In genomic region chrX:149493567-149494562, GRCh38 we compare ENCODE assay signal across 14 cellular contexts. TPM values are rescaled to one million over a fixed set of nuclear protein-coding genes. Genes with fewer than 3 reads are reported as not detected.
DNase-seq lines count a peak whose midpoint lies in the region; ATAC-seq and TF ChIP-seq lines count a peak whose summit lies in the region.
"Had no signal": no experiment of that assay in that cellular context is flagged by ENCODE, and none has a peak within 500 bp of the region (broad histone marks: within the 10 kb centered on the region; RNA-seq: fewer than 3 reads in every experiment).

No MANE protein-coding gene starts in this region.

- no peaks in the 10 kb centered on the region for H3K27me3 Mint-ChIP-seq in endodermal cell (ENCODE audit: insufficient read depth)
- no peaks in the 10 kb centered on the region for H3K27me3 Mint-ChIP-seq in osteocyte (ENCODE audit: unreplicated experiment)
- peaks cover 18% of the 10 kb centered on the region for H3K27me3 Mint-ChIP-seq in activated T-cell treated with anti-CD3 and anti-CD28 coated beads, Interleukin-2, amount 50 U/mL, for 72 hours (ENCODE audit: low read depth)
- H3K27me3 Mint-ChIP-seq: CD4-positive, CD25-positive, alpha-beta regulatory T cell had no signal

- peaks cover 12% of the 10 kb centered on the region for H3K9me3 ChIP-seq in endodermal cell (ENCODE audit: control insufficient read depth, low read length)
- no peaks in the 10 kb centered on the region for H3K9me3 ChIP-seq in mucosa of descending colon
- H3K9me3 ChIP-seq: HAP-1 had no signal

- no peaks in the 10 kb centered on the region for H3K4me1 Mint-ChIP-seq in endodermal cell
- peaks cover 17% of the 10 kb centered on the region for H3K4me1 Mint-ChIP-seq in osteocyte (ENCODE audit: unreplicated experiment)
- H3K4me1 Mint-ChIP-seq in activated T-cell treated with anti-CD3 and anti-CD28 coated beads, Interleukin-2, amount 50 U/mL, for 72 hours (ENCODE audit: low read depth), result peaks cover 4% of the 10 kb centered on the region

- H3K4me3 ChIP-seq in endodermal cell (ENCODE audit: low read length) (no peak overlapping the region), mucosa of descending colon (no peak overlapping the region)
- H3K4me3 ChIP-seq: HAP-1 had no signal

- no peak overlapping the region for H3K27ac Mint-ChIP-seq in endodermal cell
- no peak overlapping the region for H3K27ac Mint-ChIP-seq in osteocyte (ENCODE audit: unreplicated experiment)
- H3K27ac Mint-ChIP-seq in activated T-cell treated with anti-CD3 and anti-CD28 coated beads, Interleukin-2, amount 50 U/mL, for 72 hours, result no peak overlapping the region
- H3K27ac Mint-ChIP-seq: CD4-positive, CD25-positive, alpha-beta regulatory T cell; natural killer cell had no signal

- H3K9ac ChIP-seq in endodermal cell (ENCODE audit: extremely low read depth, low read length, poor library complexity, severe bottlenecking), result no peak overlapping the region

- 94 to 100% methylated on average over 2 to 12 of the region's 13 CpGs for WGBS in endodermal cell (ENCODE audit: insufficient coverage in 1 of 2, insufficient read length in 1 of 2), 2 experiments

- H3K9me3 Mint-ChIP-seq in endodermal cell, result peaks cover 39% of the 10 kb centered on the region
- no peaks in the 10 kb centered on the region for H3K9me3 Mint-ChIP-seq in osteocyte (ENCODE audit: unreplicated experiment)
- no peaks in the 10 kb centered on the region for H3K9me3 Mint-ChIP-seq in activated T-cell treated with anti-CD3 and anti-CD28 coated beads, Interleukin-2, amount 50 U/mL, for 72 hours
- H3K9me3 Mint-ChIP-seq: natural killer cell had no signal

- DNase-seq in ELF-1 (ENCODE audit: low read depth, low spot score), result peak; percentile 44
- peak; percentile 32 for DNase-seq in LHCN-M2 (ENCODE audit: low read depth)
- peak; percentile 24 for DNase-seq in endodermal cell
- peak in 2 of 3 donors; percentile 14 to 41 for DNase-seq in mucosa of descending colon
- DNase-seq in osteocyte (ENCODE audit: extremely low spot score, unreplicated experiment), result no peak
- DNase-seq in GM13977 (ENCODE audit: low spot score), result no peak
- DNase-seq in activated T-cell treated with anti-CD3 and anti-CD28 coated beads, Interleukin-2, amount 50 U/mL, for 72 hours, result no peak
- DNase-seq: CD4-positive, CD25-positive, alpha-beta regulatory T cell; natural killer cell; stimulated activated CD4-positive, alpha-beta T cell treated with anti-CD3 and anti-CD28 coated beads, Interleukin-12 subunit alpha, Interleukin-12 subunit beta, amount 100 ng/mL, for 4 hours had no signal

- no peaks in the 10 kb centered on the region for H3K27me3 ChIP-seq in endodermal cell (ENCODE audit: control insufficient read depth, insufficient read depth, low read length, poor library complexity, severe bottlenecking)

- H3K36me3 ChIP-seq in endodermal cell (ENCODE audit: control insufficient read depth, insufficient read depth, low read length) (peaks cover 79% of the 10 kb centered on the region), mucosa of descending colon (ENCODE audit: low read depth) (no peaks in the 10 kb centered on the region)

- in situ Hi-C loops in GM13977 (cut with MboI; ENCODE audit: low pct_unique_long_range_greater_than_20kb, low sequenced_read_pairs, unreplicated experiment), result no loop called here

- TF ChIP-seq CTCF in endodermal cell (conservative IDR thresholded peaks at IDR 0.05) (peak; percentile 49), mucosa of descending colon (IDR thresholded peaks at IDR 0.05) (no peak), osteocyte (IDR thresholded peaks at IDR 0.05) (no peak), GM13977 (IDR thresholded peaks at IDR 0.05; ENCODE audit: extremely low read depth, insufficient read depth, missing control alignments) (no peak)

- peaks cover 39% of the 10 kb centered on the region for H3K36me3 Mint-ChIP-seq in endodermal cell (ENCODE audit: low read depth)
- peaks cover 17% of the 10 kb centered on the region for H3K36me3 Mint-ChIP-seq in osteocyte (ENCODE audit: unreplicated experiment)
- H3K36me3 Mint-ChIP-seq in activated T-cell treated with anti-CD3 and anti-CD28 coated beads, Interleukin-2, amount 50 U/mL, for 72 hours (ENCODE audit: insufficient read depth in 2 of 2), result peaks cover 5 to 9% of the 10 kb centered on the region in 2 donors

- peak; percentile 54 for ATAC-seq in mucosa of descending colon
- no peak for ATAC-seq in GM19395 (IDR thresholded peaks at IDR 0.05; ENCODE audit: unreplicated experiment)
- ATAC-seq in activated T-cell treated with anti-CD3 and anti-CD28 coated beads, Interleukin-2, amount 50 U/mL, for 72 hours (replicated peaks in 1 of 2), result no peak

- intact Hi-C loops in mucosa of descending colon (cut with DNase I, micrococcal nuclease), result no loop called here

- no peaks in the 10 kb centered on the region for H3K4me1 ChIP-seq in endodermal cell (ENCODE audit: control insufficient read depth, insufficient read depth, low read length)
- peaks cover 5% of the 10 kb centered on the region for H3K4me1 ChIP-seq in mucosa of descending colon (ENCODE audit: low read depth)
- H3K4me1 ChIP-seq: HAP-1 had no signal

- H3K4me3 Mint-ChIP-seq in endodermal cell (no peak overlapping the region), osteocyte (ENCODE audit: unreplicated experiment) (no peak overlapping the region)
- no peak overlapping the region for H3K4me3 Mint-ChIP-seq in activated T-cell treated with anti-CD3 and anti-CD28 coated beads, Interleukin-2, amount 50 U/mL, for 72 hours
- H3K4me3 Mint-ChIP-seq: CD4-positive, CD25-positive, alpha-beta regulatory T cell; natural killer cell had no signal

- H3K27ac ChIP-seq in endodermal cell (ENCODE audit: low read depth, low read length), result no peak overlapping the region

RNA-seq across cellular contexts. Expression of gene IDS, which starts 11.2 kb away (rescaled TPM):
- total RNA-seq in LHCN-M2 (2014; rRNA removed), result 54.4 and 60.5 TPM in 2 replicates
- polyA plus RNA-seq in LHCN-M2 (2012), result 32.4 TPM
- total RNA-seq in endodermal cell, result 10 to 100 TPM; 28.2 to 43.9 TPM
- 53.7 TPM for polyA plus RNA-seq in endodermal cell (2013, experiment 1 of 2)
- 60.1 TPM for polyA plus RNA-seq in endodermal cell (2013, experiment 2 of 2)
- total RNA-seq in mucosa of descending colon, result 10 to 100 TPM; 38.7 to 84.3 (median 54.7) TPM
- 63.7 and 67.6 TPM in 2 replicates for total RNA-seq in osteocyte
- total RNA-seq in activated T-cell treated with anti-CD3 and anti-CD28 coated beads, Interleukin-2, amount 50 U/mL, for 72 hours, result 10 to 100 TPM; 64.6 to 84.7 TPM

RNA-seq across cellular contexts. Expression of gene EOLA1, which starts 46.9 kb away (rescaled TPM):
- 8.7 and 19.0 TPM in 2 replicates for total RNA-seq in LHCN-M2 (2014; rRNA removed)
- polyA plus RNA-seq in LHCN-M2 (2012), result 17.1 TPM
- 10 to 100 TPM; 11.9 to 18.0 TPM for total RNA-seq in endodermal cell
- polyA plus RNA-seq in endodermal cell (2013, experiment 1 of 2), result 12.6 TPM
- polyA plus RNA-seq in endodermal cell (2013, experiment 2 of 2), result 13.2 TPM
- total RNA-seq in mucosa of descending colon, result 10 to 100 TPM; 29.1 to 36.9 (median 34.0) TPM
- 17.7 and 18.1 TPM in 2 replicates for total RNA-seq in osteocyte
- total RNA-seq in activated T-cell treated with anti-CD3 and anti-CD28 coated beads, Interleukin-2, amount 50 U/mL, for 72 hours, result 10 to 100 TPM; 26.7 to 28.1 TPM

RNA-seq across cellular contexts. Expression of gene HSFX3, which starts 55.9 kb away (rescaled TPM):
- not detected in 2 replicates for total RNA-seq in LHCN-M2 (2014; rRNA removed)
- polyA plus RNA-seq in LHCN-M2 (2012), result not detected
- total RNA-seq in endodermal cell, result not detected
- not detected for polyA plus RNA-seq in endodermal cell (2013, experiment 1 of 2)
- not detected for polyA plus RNA-seq in endodermal cell (2013, experiment 2 of 2)
- total RNA-seq in mucosa of descending colon, result not detected
- not detected in 2 replicates for total RNA-seq in osteocyte
- not detected for total RNA-seq in activated T-cell treated with anti-CD3 and anti-CD28 coated beads, Interleukin-2, amount 50 U/mL, for 72 hours
- total RNA-seq: CD4-positive, CD25-positive, alpha-beta regulatory T cell; natural killer cell; OCI-LY7 had no signal
- polyA plus RNA-seq: CD4-positive, CD25-positive, alpha-beta regulatory T cell; esophagus had no signal

Comparison
In these comparisons a context has a peak if more than half of its experiments do, and no peak if none do; other contexts are left out.
1. DNase-seq: peak in ELF-1 (single experiment), LHCN-M2 (single experiment), endodermal cell (single experiment) and mucosa of descending colon (2 of 3); none in osteocyte (single experiment), GM13977 (single experiment) and activated T-cell treated with anti-CD3 and anti-CD28 coated beads, Interleukin-2, amount 50 U/mL, for 72 hours (0 of 2).